In genomic region chr10:26807532-26807931, GRCh38 we compare ENCODE assay signal across 21 cellular contexts.
"Had no signal": no experiment of that assay in that cellular context is flagged by ENCODE, and none has a peak within 500 bp of the region (broad histone marks: within the 10 kb centered on the region; RNA-seq: fewer than 3 reads in every experiment).

No MANE protein-coding gene starts in this region.

- H3K4me1 Mint-ChIP-seq: nephron had no signal

- H3K9me3 ChIP-seq: gastrocnemius medialis, transverse colon, uterus had no signal

- H3K27me3 ChIP-seq: gastrocnemius medialis, transverse colon, uterus had no signal

- H3K36me3 ChIP-seq: gastrocnemius medialis, transverse colon, uterus had no signal

- H3K4me3 Mint-ChIP-seq: central memory CD8-positive, alpha-beta T cell; dendritic cell treated with granulocyte-macrophage colony-stimulating factor and Interleukin-4, amounts not matched to agents 40 ng/mL and 50 ng/mL, for 4 days; nephron had no signal

- H3K9me3 Mint-ChIP-seq: activated T-helper 17 cell treated with anti-CD3 and anti-CD28 coated beads, Interleukin-2, amount 50 U/mL, for 72 hours; central memory CD8-positive, alpha-beta T cell; dendritic cell treated with granulocyte-macrophage colony-stimulating factor and Interleukin-4, amounts not matched to agents 40 ng/mL and 50 ng/mL, for 4 days; nephron had no signal

- H3K4me3 ChIP-seq: gastrocnemius medialis, transverse colon, uterus had no signal

- H3K27ac Mint-ChIP-seq: dendritic cell treated with granulocyte-macrophage colony-stimulating factor and Interleukin-4, amounts not matched to agents 40 ng/mL and 50 ng/mL, for 4 days; nephron had no signal

- H3K27ac ChIP-seq: gastrocnemius medialis, transverse colon, uterus, VCaP had no signal

- H3K4me1 ChIP-seq: uterus had no signal

- ATAC-seq: activated T-helper 17 cell treated with anti-CD3 and anti-CD28 coated beads, Interleukin-2, amount 50 U/mL, for 72 hours; gastrocnemius medialis; left ventricle myocardium superior; right cardiac atrium had no signal

- DNase-seq: activated CD4-positive, alpha-beta T cell treated with anti-CD3 and anti-CD28 coated beads for 4 hours; activated CD4-positive, alpha-beta T cell treated with anti-CD3 and anti-CD28 coated beads, Interleukin-2, amount 50 U/mL, for 4 hours; activated gamma-delta T cell treated with Interleukin-2 at 50 U/mL for 16 hours; activated naive CD4-positive, alpha-beta T cell treated with anti-CD3 and anti-CD28 coated beads, Interleukin-2, amount 50 U/mL, for 16 hours; activated T-cell treated with anti-CD3 and anti-CD28 coated beads, Interleukin-2, amount 50 U/mL, for 1 hour; gastrocnemius medialis; glutamatergic neuron; left ventricle myocardium superior; mammary epithelial cell; posterior cingulate gyrus; right cardiac atrium; stimulated activated CD4-positive, alpha-beta T cell treated with anti-CD3 and anti-CD28 coated beads, Interleukin-15, amount 100 ng/mL, for 24 hours; stimulated activated CD4-positive, alpha-beta T cell treated with anti-CD3 and anti-CD28 coated beads, Interleukin-2, amount 100 ng/mL, for 24 hours; stimulated activated naive CD4-positive, alpha-beta T cell treated with Interleukin-2 at 50 U/mL for 16 hours; transverse colon; uterus had no signal

- H3K27me3 Mint-ChIP-seq: activated T-helper 17 cell treated with anti-CD3 and anti-CD28 coated beads, Interleukin-2, amount 50 U/mL, for 72 hours; central memory CD8-positive, alpha-beta T cell; dendritic cell treated with granulocyte-macrophage colony-stimulating factor and Interleukin-4, amounts not matched to agents 40 ng/mL and 50 ng/mL, for 4 days had no signal
